8 cellular contexts compared by ENCODE assay signal in genomic region chr12:754238-754816, GRCh38. TPM values are rescaled to one million over a fixed set of nuclear protein-coding genes. Genes with fewer than 3 reads are reported as not detected.
DNase-seq lines count a peak whose midpoint lies in the region; ATAC-seq, FAIRE-seq and TF ChIP-seq lines count a peak whose summit lies in the region.

No MANE protein-coding gene starts in this region.

- peak overlapping the region; percentile 87 for H3K27ac Mint-ChIP-seq in CD4-positive, alpha-beta T cell
- peak overlapping the region; percentile 88 for H3K27ac Mint-ChIP-seq in activated naive CD8-positive, alpha-beta T cell treated with anti-CD3 and anti-CD28 coated beads, Interleukin-2, amount 10 ng/mL, durations not matched to agents 7 days and 5 days

- H3K4me1 ChIP-seq in HUES6 (ENCODE audit: control insufficient read depth, insufficient read depth, low read length): peaks cover 20% of the 10 kb centered on the region
- peaks cover 23% of the 10 kb centered on the region for H3K4me1 ChIP-seq in iPS-18a (ENCODE audit: control insufficient read depth, low read depth, low read length)
- H3K4me1 ChIP-seq in small intestine (ENCODE audit: control insufficient read depth in 2 of 2, insufficient read depth in 1 of 2, low read depth in 1 of 2, low read length in 1 of 2): no peaks in the 10 kb centered on the region

- 0% methylated on average over 16 of the region's 16 CpGs for WGBS in small intestine, 3 donors

- peaks cover 29% of the 10 kb centered on the region for H3K36me3 Mint-ChIP-seq in CD4-positive, alpha-beta T cell (ENCODE audit: low read depth)
- H3K36me3 Mint-ChIP-seq in activated naive CD8-positive, alpha-beta T cell treated with anti-CD3 and anti-CD28 coated beads, Interleukin-2, amount 10 ng/mL, durations not matched to agents 7 days and 5 days: peaks cover 34% of the 10 kb centered on the region

- intact Hi-C loops in CD4-positive, alpha-beta T cell (cut with DNase I, micrococcal nuclease): loop anchor here (2.0 to 10.0 kb wide), 7 partner anchors 24 to 840 kb away; partner anchors contain the start of genes FBXL14 (in 1 of the 2) and RAD52 (in 1 of the 2)

- no peaks in the 10 kb centered on the region for H3K36me3 ChIP-seq in HUES6 (ENCODE audit: control insufficient read depth, insufficient read depth, low read length)
- H3K36me3 ChIP-seq in iPS-18a (ENCODE audit: control insufficient read depth, low read depth, low read length): no peaks in the 10 kb centered on the region
- H3K36me3 ChIP-seq in small intestine (ENCODE audit: control insufficient read depth in 2 of 2, insufficient read depth in 2 of 2, low read length in 2 of 2): no peaks in the 10 kb centered on the region

- H3K4me3 ChIP-seq in HUES6 (ENCODE audit: low read depth, low read length) (peak overlapping the region; percentile 67), iPS-18a (ENCODE audit: low read length) (peak overlapping the region; percentile 89), small intestine (ENCODE audit: low read depth in 1 of 2, low read length in 2 of 2) (peak overlapping the region; percentile 87 to 97)

- no peak for FAIRE-seq in small intestine (lab: Jason Lieb, UNC)

- no peaks in the 10 kb centered on the region for H3K9me3 ChIP-seq in CD4-positive, alpha-beta T cell (ENCODE audit: control insufficient read depth, low read length)
- no peaks in the 10 kb centered on the region for H3K9me3 ChIP-seq in HUES6 (ENCODE audit: control insufficient read depth, insufficient read depth, low read depth, low read length)
- H3K9me3 ChIP-seq in iPS-18a (ENCODE audit: control insufficient read depth, low read depth, low read length): no peaks in the 10 kb centered on the region
- no peaks in the 10 kb centered on the region for H3K9me3 ChIP-seq in small intestine (ENCODE audit: control insufficient read depth, low read depth)

- no peak for ATAC-seq in CD4-positive, alpha-beta T cell (ENCODE audit: poor library complexity)
- ATAC-seq in activated naive CD8-positive, alpha-beta T cell treated with anti-CD3 and anti-CD28 coated beads, Interleukin-2, amount 10 ng/mL, durations not matched to agents 7 days and 5 days (ENCODE audit: low read depth): no peak
- no peak for ATAC-seq in HG03520 (IDR thresholded peaks at IDR 0.05; ENCODE audit: unreplicated experiment)

- H3K9me3 Mint-ChIP-seq in CD4-positive, alpha-beta T cell: no peaks in the 10 kb centered on the region
- no peaks in the 10 kb centered on the region for H3K9me3 Mint-ChIP-seq in activated naive CD8-positive, alpha-beta T cell treated with anti-CD3 and anti-CD28 coated beads, Interleukin-2, amount 10 ng/mL, durations not matched to agents 7 days and 5 days

- TF ChIP-seq CTCF in CD4-positive, alpha-beta T cell (IDR thresholded peaks at IDR 0.05): no peak

- DNase-seq in CD4-positive, alpha-beta T cell: no peak
- DNase-seq in activated naive CD8-positive, alpha-beta T cell treated with anti-CD3 and anti-CD28 coated beads, Interleukin-2, amount 10 ng/mL, durations not matched to agents 7 days and 5 days: no peak
- DNase-seq in small intestine (peak; percentile 35), NCI-H1694 (lab: John Stamatoyannopoulos, UW) (no peak), A172 (ENCODE audit: low spot score) (no peak)

- peak overlapping the region; percentile 87 for H3K27ac ChIP-seq in CD4-positive, alpha-beta T cell (ENCODE audit: low read depth, low read length)
- H3K27ac ChIP-seq in HUES6 (ENCODE audit: low read depth, low read length) (no peak overlapping the region), iPS-18a (ENCODE audit: low read length) (no peak overlapping the region), small intestine (ENCODE audit: low read depth in 1 of 2, low read length in 1 of 2) (peak overlapping the region; percentile 98 to 99)

- no peaks in the 10 kb centered on the region for H3K27me3 Mint-ChIP-seq in CD4-positive, alpha-beta T cell
- no peaks in the 10 kb centered on the region for H3K27me3 Mint-ChIP-seq in activated naive CD8-positive, alpha-beta T cell treated with anti-CD3 and anti-CD28 coated beads, Interleukin-2, amount 10 ng/mL, durations not matched to agents 7 days and 5 days

- H3K9ac ChIP-seq in HUES6 (ENCODE audit: low read length): peak overlapping the region; percentile 90
- peak overlapping the region; percentile 63 for H3K9ac ChIP-seq in iPS-18a (ENCODE audit: low read length)

- no peaks in the 10 kb centered on the region for H3K27me3 ChIP-seq in CD4-positive, alpha-beta T cell (ENCODE audit: control insufficient read depth, insufficient read depth, low read length)
- H3K27me3 ChIP-seq in HUES6 (ENCODE audit: control insufficient read depth, insufficient read depth, low read length) (no peaks in the 10 kb centered on the region), iPS-18a (ENCODE audit: control insufficient read depth, insufficient read depth, low read length) (no peaks in the 10 kb centered on the region), small intestine (ENCODE audit: control insufficient read depth in 2 of 2, insufficient read depth in 2 of 2, low read length in 2 of 2) (no peaks in the 10 kb centered on the region)

- POLR2A ChIA-PET in CD4-positive, alpha-beta T cell (lab: Charles Lee): interaction anchor here (1.0 to 6.3 kb wide), 20 partner anchors 12 to 185 kb away, joined by 3 to 166 read pairs (median 9); partner anchors contain the start of gene NINJ2
- POLR2A ChIA-PET in activated naive CD8-positive, alpha-beta T cell treated with anti-CD3 and anti-CD28 coated beads, Interleukin-2, amount 10 ng/mL, durations not matched to agents 7 days and 5 days (lab: Charles Lee): interaction anchor here (0.7 to 6.1 kb wide), 13 partner anchors 22 to 194 kb away, joined by 3 to 81 read pairs (median 6); partner anchors contain the start of gene NINJ2

- CTCF ChIA-PET in CD4-positive, alpha-beta T cell (lab: Charles Lee): interaction anchor here (0.7 to 3.0 kb wide), 23 partner anchors 9 to 829 kb away, joined by 3 to 20 read pairs (median 4); partner anchors contain the start of gene RAD52

- peaks cover 36% of the 10 kb centered on the region for H3K4me1 Mint-ChIP-seq in CD4-positive, alpha-beta T cell (ENCODE audit: low read depth)
- H3K4me1 Mint-ChIP-seq in activated naive CD8-positive, alpha-beta T cell treated with anti-CD3 and anti-CD28 coated beads, Interleukin-2, amount 10 ng/mL, durations not matched to agents 7 days and 5 days: peaks cover 31% of the 10 kb centered on the region

- H3K4me3 Mint-ChIP-seq in CD4-positive, alpha-beta T cell: peak overlapping the region; percentile 95
- peak overlapping the region; percentile 91 for H3K4me3 Mint-ChIP-seq in activated naive CD8-positive, alpha-beta T cell treated with anti-CD3 and anti-CD28 coated beads, Interleukin-2, amount 10 ng/mL, durations not matched to agents 7 days and 5 days

RNA-seq across cellular contexts. Expression of gene WNK1, which starts 1.9 kb away (rescaled TPM):
- 100 to 1,000 TPM; 193 to 198 TPM for total RNA-seq in CD4-positive, alpha-beta T cell
- total RNA-seq in activated naive CD8-positive, alpha-beta T cell treated with anti-CD3 and anti-CD28 coated beads, Interleukin-2, amount 10 ng/mL, durations not matched to agents 7 days and 5 days: 100 to 1,000 TPM; 201 to 204 TPM
- 10 to 100 TPM; 12.7 to 26.0 (median 14.3) TPM for polyA plus RNA-seq in small intestine
- total RNA-seq in A172 (2014; rRNA removed; shearing (Covaris generic)): 16.3 and 18.0 TPM in 2 replicates

Comparison
In these comparisons a context has a peak if more than half of its experiments do, and no peak if none do; other contexts are left out.
1. H3K27ac ChIP-seq: peak in CD4-positive, alpha-beta T cell (single experiment) and small intestine (2 of 2); none in HUES6 (single experiment) and iPS-18a (single experiment).
2. RNA of gene WNK1, which starts 1.9 kb away (total RNA-seq): 201 to 204 TPM in activated naive CD8-positive, alpha-beta T cell treated with anti-CD3 and anti-CD28 coated beads, Interleukin-2, amount 10 ng/mL, durations not matched to agents 7 days and 5 days and 193 to 198 TPM in CD4-positive, alpha-beta T cell; 16.3 to 18.0 TPM in A172; every median in the first group is over 10 times any median in the second.
3. Peak in every context shown above with its lines, with median percentiles within 50 percentile points of each other: H3K4me3 ChIP-seq.